Comparison of ENCODE assay signal across 1 cellular context in genomic region chr19:53520163-53520546, GRCh38.
TF ChIP-seq lines count a peak whose summit lies in the region.

No MANE protein-coding gene starts in this region.

TF ChIP-seq in endothelial cell of umbilical vein, 7 proteins besides CTCF, POLR2A, EP300 and RAD21:
- TF ChIP-seq MYC (IDR thresholded peaks at IDR 0.05; ENCODE audit: low read depth, low read length) = no peak
- TF ChIP-seq GATA2 (IDR thresholded peaks at IDR 0.05; ENCODE audit: insufficient read depth, insufficient read length, low read depth, low read length) = no peak
- TF ChIP-seq MAX (IDR thresholded peaks at IDR 0.05; ENCODE audit: insufficient read depth, insufficient read length) = no peak
- no peak for TF ChIP-seq POLR2AphosphoS5 (IDR thresholded peaks at IDR 0.05; ENCODE audit: insufficient read depth, low read depth, low read length)
TF ChIP-seq in endothelial cell of umbilical vein: peak in this region for 0.
